9 cellular contexts compared by ENCODE assay signal in the genomic region with DNA sequence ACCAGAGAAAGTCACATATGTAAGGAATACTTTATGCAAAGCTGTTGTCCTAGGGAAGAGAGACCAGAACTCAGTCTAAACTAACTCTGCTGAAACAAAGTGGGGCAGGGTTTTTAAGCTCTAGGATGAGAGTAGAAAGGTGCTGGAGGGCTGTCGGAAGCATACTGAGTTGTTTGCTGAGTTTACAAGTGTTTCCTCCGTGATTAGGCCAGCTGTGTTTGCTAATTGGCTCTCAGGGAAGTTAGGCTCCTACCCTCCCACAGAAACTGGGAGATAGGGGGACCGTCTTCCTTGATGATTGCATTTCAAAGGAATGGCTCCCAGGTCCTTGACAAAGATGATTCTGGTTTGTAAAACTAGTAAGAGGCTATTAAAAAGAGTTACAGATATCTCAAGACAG. TPM values are rescaled to one million over a fixed set of nuclear protein-coding genes. Genes with fewer than 3 reads are reported as not detected.
DNase-seq lines count a peak whose midpoint lies in the region; ATAC-seq and TF ChIP-seq lines count a peak whose summit lies in the region.
"Had no signal": no experiment of that assay in that cellular context is flagged by ENCODE, and none has a peak within 500 bp of the region (broad histone marks: within the 10 kb centered on the region; RNA-seq: fewer than 3 reads in every experiment).

No MANE protein-coding gene starts in this region.

- H3K9me3 Mint-ChIP-seq in osteocyte (ENCODE audit: unreplicated experiment), result no peaks in the 10 kb centered on the region

- TF ChIP-seq CTCF in choroid plexus epithelial cell (conservative IDR thresholded peaks at IDR 0.05; ENCODE audit: low read depth, low read length) (no peak), osteocyte (IDR thresholded peaks at IDR 0.05) (no peak)

- H3K4me1 Mint-ChIP-seq in osteocyte (ENCODE audit: unreplicated experiment), result peaks cover 19% of the 10 kb centered on the region

- no peaks in the 10 kb centered on the region for H3K36me3 Mint-ChIP-seq in osteocyte (ENCODE audit: unreplicated experiment)

- no peaks in the 10 kb centered on the region for H3K36me3 ChIP-seq in MG63
- H3K36me3 ChIP-seq: thyroid gland had no signal

- no peak for ATAC-seq in HG02884 (IDR thresholded peaks at IDR 0.05; ENCODE audit: unreplicated experiment)
- ATAC-seq in GM21737 (IDR thresholded peaks at IDR 0.05; ENCODE audit: unreplicated experiment), result no peak

- no peaks in the 10 kb centered on the region for H3K27me3 ChIP-seq in MG63
- H3K27me3 ChIP-seq: thyroid gland had no signal

- H3K9me3 ChIP-seq in MG63, result no peaks in the 10 kb centered on the region
- H3K9me3 ChIP-seq: thyroid gland had no signal

- H3K27ac Mint-ChIP-seq in osteocyte (ENCODE audit: unreplicated experiment), result peak overlapping the region; percentile 49

- peak in 2 of 3 experiments; percentile 21 to 67 for DNase-seq in NCI-H1417 (lab: John Stamatoyannopoulos, UW)
- DNase-seq in NCI-H1417 treated with DMSO at 0.1 percent for 48 hours (lab: John Stamatoyannopoulos, UW), result no peak
- DNase-seq in MG63, result no peak
- peak; percentile 8 for DNase-seq in choroid plexus epithelial cell (ENCODE audit: low read depth)
- DNase-seq in osteocyte (ENCODE audit: extremely low spot score, unreplicated experiment), result no peak
- no peak for DNase-seq in foreskin melanocyte
- DNase-seq: thyroid gland had no signal

- peaks cover 9% of the 10 kb centered on the region for H3K27me3 Mint-ChIP-seq in osteocyte (ENCODE audit: unreplicated experiment)

- H3K4me3 ChIP-seq in MG63 (peak overlapping the region; percentile 66), choroid plexus epithelial cell (ENCODE audit: low read depth, low read length) (peak overlapping the region; percentile 67)

- peak overlapping the region; percentile 92 for H3K4me3 Mint-ChIP-seq in osteocyte (ENCODE audit: unreplicated experiment)

RNA-seq across cellular contexts. Expression of a gene that starts 24.4 kb away (rescaled TPM):
- total RNA-seq in MG63 (2014; rRNA removed; shearing (Covaris generic); ENCODE audit: low replicate concordance), result not detected in 2 replicates
- total RNA-seq in osteocyte, result not detected in 2 replicates

Comparison
In these comparisons a context has a peak if more than half of its experiments do, and no peak if none do; other contexts are left out.
1. DNase-seq: peak in NCI-H1417 (2 of 3) and choroid plexus epithelial cell (single experiment); none in NCI-H1417 treated with DMSO at 0.1 percent for 48 hours (single experiment), MG63 (single experiment), osteocyte (single experiment) and foreskin melanocyte (single experiment).